Comparison of ENCODE assay signal across 8 cellular contexts in genomic region chr1:64246294-64246917, GRCh38. TPM values are rescaled to one million over a fixed set of nuclear protein-coding genes. Genes with fewer than 3 reads are reported as not detected.
A peak's percentile ranks its signal among the peaks of the same experiment; 100 is the strongest.
DNase-seq lines count a peak whose midpoint lies in the region; ATAC-seq, FAIRE-seq and TF ChIP-seq lines count a peak whose summit lies in the region.

No MANE protein-coding gene starts in this region.

- no peak overlapping the region for H3K27ac Mint-ChIP-seq in natural killer cell
- H3K27ac Mint-ChIP-seq in natural killer cell treated with Interleukin-12 subunit alpha and Interleukin-12 subunit beta and Interleukin-15 and Interleukin-18, amount 100 ng/mL, for 72 hours: no peak overlapping the region

- H3K4me3 Mint-ChIP-seq in natural killer cell: no peak overlapping the region
- H3K4me3 Mint-ChIP-seq in natural killer cell treated with Interleukin-12 subunit alpha and Interleukin-12 subunit beta and Interleukin-15 and Interleukin-18, amount 100 ng/mL, for 72 hours: no peak overlapping the region

- no peak for FAIRE-seq in bronchial epithelial cell (lab: Jason Lieb, UNC)

- ATAC-seq in natural killer cell: peak in 1 of 3 donors; percentile 37
- no peak for ATAC-seq in natural killer cell treated with Interleukin-12 subunit alpha and Interleukin-12 subunit beta and Interleukin-15 and Interleukin-18, amount 100 ng/mL, for 72 hours
- ATAC-seq in lower lobe of right lung: peak in 1 of 2 donors; percentile 83
- ATAC-seq in HG03045 (IDR thresholded peaks at IDR 0.05; ENCODE audit: unreplicated experiment): no peak
- ATAC-seq in GM21515 (IDR thresholded peaks at IDR 0.05; ENCODE audit: unreplicated experiment): no peak

- H3K27me3 ChIP-seq in bronchial epithelial cell (ENCODE audit: control insufficient read depth, insufficient read depth, low read length) (no peaks in the 10 kb centered on the region), lower lobe of right lung (ENCODE audit: low read depth) (no peaks in the 10 kb centered on the region)

- peaks cover 4% of the 10 kb centered on the region for H3K4me1 ChIP-seq in lower lobe of right lung

- H3K9me3 ChIP-seq in lower lobe of right lung: no peaks in the 10 kb centered on the region

- no peaks in the 10 kb centered on the region for H3K36me3 Mint-ChIP-seq in natural killer cell
- no peaks in the 10 kb centered on the region for H3K36me3 Mint-ChIP-seq in natural killer cell treated with Interleukin-12 subunit alpha and Interleukin-12 subunit beta and Interleukin-15 and Interleukin-18, amount 100 ng/mL, for 72 hours

- H3K36me3 ChIP-seq in bronchial epithelial cell (ENCODE audit: control insufficient read depth, insufficient read depth, low read length) (no peaks in the 10 kb centered on the region), lower lobe of right lung (no peaks in the 10 kb centered on the region)

- H3K4me3 ChIP-seq in bronchial epithelial cell (ENCODE audit: low read depth, low read length) (no peak overlapping the region), lower lobe of right lung (no peak overlapping the region)

- TF ChIP-seq CTCF in natural killer cell (IDR thresholded peaks at IDR 0.05) (peak; percentile 79), bronchial epithelial cell (IDR thresholded peaks at IDR 0.05; ENCODE audit: insufficient read depth, low read length, severe bottlenecking) (peak; percentile 31), lower lobe of right lung (IDR thresholded peaks at IDR 0.05) (peak; percentile 81)

- no peak overlapping the region for H3K27ac ChIP-seq in lower lobe of right lung

- H3K27me3 Mint-ChIP-seq in natural killer cell (ENCODE audit: low read depth in 2 of 2): peaks cover 6 to 15% of the 10 kb centered on the region in 2 donors
- H3K27me3 Mint-ChIP-seq in natural killer cell treated with Interleukin-12 subunit alpha and Interleukin-12 subunit beta and Interleukin-15 and Interleukin-18, amount 100 ng/mL, for 72 hours: peaks cover 13 to 24% of the 10 kb centered on the region in 2 donors

- peaks cover 11% of the 10 kb centered on the region in 2 donors for H3K4me1 Mint-ChIP-seq in natural killer cell
- H3K4me1 Mint-ChIP-seq in natural killer cell treated with Interleukin-12 subunit alpha and Interleukin-12 subunit beta and Interleukin-15 and Interleukin-18, amount 100 ng/mL, for 72 hours (ENCODE audit: low read depth in 2 of 2): peaks cover 5 to 10% of the 10 kb centered on the region in 2 donors

- intact Hi-C loops in natural killer cell (cut with micrococcal nuclease) (loop anchor here (1.0 kb wide), 1 partner anchor 631 kb away; no protein-coding TSS in a partner anchor), lower lobe of right lung (cut with DNase I) (loop anchor here (10.0 kb wide), 1 partner anchor 632 kb away; no protein-coding TSS in a partner anchor)

- DNase-seq in natural killer cell (no peak), NCI-H446 (lab: John Stamatoyannopoulos, UW) (peak; percentile 37 to 83), bronchial epithelial cell (ENCODE audit: low read depth) (peak; percentile 58), lower lobe of right lung (no peak), ureter (ENCODE audit: low spot score) (no peak)
- DNase-seq in natural killer cell treated with Interleukin-12 subunit alpha and Interleukin-12 subunit beta and Interleukin-15 and Interleukin-18, amount 100 ng/mL, for 72 hours (ENCODE audit: low spot score): no peak

- H3K9me3 Mint-ChIP-seq in natural killer cell: no peaks in the 10 kb centered on the region
- H3K9me3 Mint-ChIP-seq in natural killer cell treated with Interleukin-12 subunit alpha and Interleukin-12 subunit beta and Interleukin-15 and Interleukin-18, amount 100 ng/mL, for 72 hours: no peaks in the 10 kb centered on the region

RNA-seq across cellular contexts. Expression of gene UBE2U, which starts 43.0 kb away (rescaled TPM):
- total RNA-seq in natural killer cell (not detected), bronchial epithelial cell (not detected in 2 replicates), lower lobe of right lung (not detected), ureter (not detected)
- not detected for total RNA-seq in natural killer cell treated with Interleukin-12 subunit alpha and Interleukin-12 subunit beta and Interleukin-15 and Interleukin-18, amount 100 ng/mL, for 72 hours

Comparison
In these comparisons a context has a peak if more than half of its experiments do, and no peak if none do; other contexts are left out.
1. DNase-seq: peak in NCI-H446 (2 of 2) and bronchial epithelial cell (single experiment); none in natural killer cell (single experiment), natural killer cell treated with Interleukin-12 subunit alpha and Interleukin-12 subunit beta and Interleukin-15 and Interleukin-18, amount 100 ng/mL, for 72 hours (single experiment), lower lobe of right lung (single experiment) and ureter (single experiment).
2. CTCF ChIP-seq: peak in every context shown above with its lines; median percentile 81 in lower lobe of right lung; 79 in natural killer cell; 31 in bronchial epithelial cell.